25 cellular contexts compared by ENCODE assay signal in the genomic region with DNA sequence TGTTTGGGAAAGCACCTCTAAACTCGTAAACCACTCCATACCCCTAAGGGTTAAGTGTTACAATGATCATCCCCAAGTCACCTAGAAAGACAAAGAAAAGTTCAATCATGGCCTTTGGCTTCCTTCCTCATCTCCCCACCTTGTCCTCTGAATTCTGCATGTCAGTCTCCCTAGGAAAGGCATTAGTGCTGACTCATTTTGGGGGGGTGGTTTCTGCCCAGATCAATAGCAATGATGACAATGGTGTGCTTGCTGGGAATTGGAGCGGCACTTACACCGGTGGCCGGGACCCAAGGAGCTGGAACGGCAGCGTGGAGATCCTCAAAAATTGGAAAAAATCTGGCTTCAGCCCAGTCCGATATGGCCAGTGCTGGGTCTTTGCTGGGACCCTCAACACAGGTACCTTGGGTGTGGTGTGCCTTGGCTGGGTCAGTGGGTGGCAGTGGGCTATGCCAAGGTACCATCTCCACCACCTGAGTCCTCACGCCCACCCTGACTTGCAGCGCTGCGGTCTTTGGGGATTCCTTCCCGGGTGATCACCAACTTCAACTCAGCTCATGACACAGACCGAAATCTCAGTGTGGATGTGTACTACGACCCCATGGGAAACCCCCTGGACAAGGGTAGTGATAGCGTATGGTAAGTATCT. TPM values are rescaled to one million over a fixed set of nuclear protein-coding genes. Genes with fewer than 3 reads are reported as not detected.
DNase-seq lines count a peak whose midpoint lies in the region; ATAC-seq, FAIRE-seq and TF ChIP-seq lines count a peak whose summit lies in the region.
"Had no signal": no experiment of that assay in that cellular context is flagged by ENCODE, and none has a peak within 500 bp of the region (broad histone marks: within the 10 kb centered on the region; RNA-seq: fewer than 3 reads in every experiment).

No MANE protein-coding gene starts in this region.

- H3K9me3 ChIP-seq in K562 (replicated peaks; ENCODE audit: control insufficient read depth, insufficient read depth, low read depth, low read length) (no peaks in the 10 kb centered on the region), H1 (ENCODE audit: insufficient read depth in 2 of 2, low read depth in 1 of 2, low read length in 1 of 2) (no peaks in the 10 kb centered on the region), sigmoid colon (no peaks in the 10 kb centered on the region)
- H3K9me3 ChIP-seq: A549, BE2C had no signal

- DNase-seq in GM23338 (ENCODE audit: low spot score) (no peak), K562 (ENCODE audit: extremely low read depth in 1 of 4, low spot score in 3 of 4) (peak in 3 of 4 experiments; percentile 13 to 16 (median 14)), H1 (ENCODE audit: low read depth in 1 of 2, low spot score in 2 of 2) (no peak), sigmoid colon (peak; percentile 41), NCI-H1092 (lab: John Stamatoyannopoulos, UW) (no peak)
- DNase-seq: 8988T; ACHN; AML-193; BE2C; Calu3; CD4-positive, alpha-beta memory T cell; COR-L47; DMS53; DMS79 treated with DMSO at 0.1 percent for 48 hours; GM23248; HCEC 1CT had no signal

- no peak for TF ChIP-seq POLR2A in K562 (conservative IDR thresholded peaks at IDR 0.05)
- no peak for TF ChIP-seq POLR2A in H1 (IDR thresholded peaks at IDR 0.05; ENCODE audit: control extremely low read depth in 1 of 2, low read depth in 2 of 2, low read length in 2 of 2)
- TF ChIP-seq POLR2A in sigmoid colon (IDR thresholded peaks at IDR 0.05): no peak

- no peak overlapping the region for H2BK20ac ChIP-seq in H1 (ENCODE audit: low read length)

- peak overlapping the region; percentile 35; the same call in 1 of the 2 replicates for H3K27ac Mint-ChIP-seq in GM23338
- H3K27ac Mint-ChIP-seq: CD4-positive, alpha-beta memory T cell had no signal

- H3K4me2 ChIP-seq in GM23338 (no peak overlapping the region), K562 (ENCODE audit: insufficient read depth, low read length) (no peak overlapping the region), H1 (ENCODE audit: insufficient read depth in 1 of 2, low read depth in 2 of 2, low read length in 2 of 2) (no peak overlapping the region)
- H3K4me2 ChIP-seq: A549 had no signal

- TF ChIP-seq RAD21 in K562 (CRISPR knock-in tag; conservative IDR thresholded peaks at IDR 0.05 in 1 of 2, IDR thresholded peaks at IDR 0.05 in 1 of 2) (no peak), H1 (IDR thresholded peaks at IDR 0.05 in 1 of 2, conservative IDR thresholded peaks at IDR 0.05 in 1 of 2; ENCODE audit: low read depth in 2 of 2, low read length in 2 of 2) (no peak)

- ATAC-seq in GM23338 (no peak), K562 (no peak), HG03469 (IDR thresholded peaks at IDR 0.05; ENCODE audit: unreplicated experiment) (no peak), GM21381 (IDR thresholded peaks at IDR 0.05; ENCODE audit: unreplicated experiment) (no peak)
- ATAC-seq: A549 had no signal

- H3K4me3 ChIP-seq in GM23338 (no peak overlapping the region), K562 (no peak overlapping the region), H1 (ENCODE audit: extremely low read depth in 1 of 4, insufficient read depth in 2 of 4, low read depth in 3 of 4, low read length in 4 of 4) (no peak overlapping the region), sigmoid colon (no peak overlapping the region)
- H3K4me3 ChIP-seq: A549; BLaER1 treated with 17β-estradiol and CSF1 and Interleukin-3, amounts not matched to agents 10 nM and 100 nM; GM23248 had no signal

- POLR2A ChIA-PET in K562 (lab: Yijun Ruan, JAX) (no interaction called here), H1 (lab: Charles Lee; ENCODE audit: partially characterized antibody) (no interaction called here)

- no peaks in the 10 kb centered on the region for H3K79me2 ChIP-seq in GM23338 (replicated peaks; ENCODE audit: insufficient read depth)
- no peaks in the 10 kb centered on the region for H3K79me2 ChIP-seq in K562 (ENCODE audit: control insufficient read depth, insufficient read depth, low read length)
- no peaks in the 10 kb centered on the region for H3K79me2 ChIP-seq in H1 (ENCODE audit: control insufficient read depth in 1 of 2, insufficient read depth in 2 of 2, low read length in 2 of 2)

- TF ChIP-seq CTCF in GM23338 (conservative IDR thresholded peaks at IDR 0.05; ENCODE audit: low read depth in 2 of 2): no peak
- no peak for TF ChIP-seq CTCF in K562 (IDR thresholded peaks at IDR 0.05 in 2 of 3, conservative IDR thresholded peaks at IDR 0.05 in 1 of 3; ENCODE audit: insufficient read depth in 2 of 3, low read depth in 1 of 3, low read length in 3 of 3)
- no peak for TF ChIP-seq CTCF in H1 (IDR thresholded peaks at IDR 0.05; ENCODE audit: control extremely low read depth in 1 of 3, insufficient read depth in 1 of 3, low read depth in 1 of 3, low read length in 3 of 3)
- TF ChIP-seq CTCF in sigmoid colon (IDR thresholded peaks at IDR 0.05): no peak

- H3K36me3 Mint-ChIP-seq in GM23338 (ENCODE audit: low read depth): no peaks in the 10 kb centered on the region
- H3K36me3 Mint-ChIP-seq: CD4-positive, alpha-beta memory T cell had no signal

- in situ Hi-C loops in K562 (cut with MboI): no loop called here

- no peaks in the 10 kb centered on the region for H3K79me1 ChIP-seq in H1 (ENCODE audit: low read depth, low read length)

- 66% methylated on average over 9 of the region's 14 CpGs for WGBS in K562 (ENCODE audit: insufficient coverage, low coverage, missing lambda C conversion rate)
- 95% methylated on average over 14 of the region's 14 CpGs; no CpG with 5 or more reads in 1 of the 2 experiments for WGBS in H1 (ENCODE audit: extremely low coverage in 1 of 2, insufficient coverage in 1 of 2, insufficient read length in 1 of 2, insufficient replicate concordance in 2 of 2, low coverage in 1 of 2, low lambda C conversion rate in 2 of 2, missing lambda C conversion rate in 1 of 2), 2 experiments
- WGBS in sigmoid colon, 2 donors: 92 to 95% methylated on average over 14 of the region's 14 CpGs

- H3K56ac ChIP-seq in H1 (replicated peaks; ENCODE audit: insufficient read length, low read depth, low read length): no peak overlapping the region

- CTCF ChIA-PET in K562 (lab: Yijun Ruan, JAX; ENCODE audit: low intra/inter-chr PET ratio): no interaction called here
- CTCF ChIA-PET in H1 (lab: Charles Lee; ENCODE audit: partially characterized antibody): no interaction called here

- H3K9me3 Mint-ChIP-seq in GM23338: no peaks in the 10 kb centered on the region; the same call in 2 of the 3 replicates

- H2BK12ac ChIP-seq in H1 (ENCODE audit: low read depth, low read length): no peak overlapping the region

- H3K27me3 Mint-ChIP-seq in GM23338 (ENCODE audit: insufficient read depth, low read depth, poor library complexity): peaks cover 5% of the 10 kb centered on the region

- no peaks in the 10 kb centered on the region for H3F3A ChIP-seq in GM23338 (replicated peaks; ENCODE audit: low read depth)

- H3K4ac ChIP-seq in H1 (replicated peaks; ENCODE audit: insufficient read length, low read depth, low read length): no peak overlapping the region

- no peaks in the 10 kb centered on the region for H3K9me2 ChIP-seq in GM23338 (ENCODE audit: insufficient read depth)

- H3K9ac ChIP-seq in K562 (ENCODE audit: insufficient read depth in 1 of 2, low read depth in 2 of 2, low read length in 2 of 2): peak overlapping the region in 1 of 2 experiments; percentile 26; a peak in 1 of 4 replicates
- no peak overlapping the region for H3K9ac ChIP-seq in H1 (replicated peaks in 1 of 4; ENCODE audit: extremely low read depth in 1 of 4, low read depth in 3 of 4, low read length in 3 of 4)
- H3K9ac ChIP-seq: BLaER1 treated with 17β-estradiol and CSF1 and Interleukin-3, amounts not matched to agents 10 nM and 100 nM; GM23248 had no signal

- peaks cover 2% of the 10 kb centered on the region for H3K9me1 ChIP-seq in K562 (ENCODE audit: control insufficient read depth, insufficient read depth, low read length)

- no peak overlapping the region for H2BK15ac ChIP-seq in H1 (ENCODE audit: low read length)

- H3K4me1 Mint-ChIP-seq in GM23338: peaks cover 5% of the 10 kb centered on the region; the same call in 2 of the 3 replicates
- H3K4me1 Mint-ChIP-seq: CD4-positive, alpha-beta memory T cell had no signal

- BruUV-seq in K562 (replicated peaks; lab: Mats Ljungman, UMichigan): no TSS peak

- H2AK5ac ChIP-seq in H1 (ENCODE audit: low read depth, low read length): no peak overlapping the region

- no peak overlapping the region for H4K8ac ChIP-seq in H1 (ENCODE audit: extremely low read depth, insufficient read depth, low read length)

- H3K4me1 ChIP-seq in GM23338 (ENCODE audit: insufficient read depth) (no peaks in the 10 kb centered on the region), K562 (replicated peaks in 1 of 2; ENCODE audit: control insufficient read depth in 2 of 2, insufficient read depth in 2 of 2, low read length in 2 of 2) (peaks cover 25 to 32% of the 10 kb centered on the region in 2 experiments), H1 (replicated peaks in 1 of 4; ENCODE audit: control insufficient read depth in 3 of 4, insufficient read depth in 4 of 4, low read length in 3 of 4) (no peaks in the 10 kb centered on the region), sigmoid colon (no peaks in the 10 kb centered on the region)
- H3K4me1 ChIP-seq: BE2C had no signal

- no peak overlapping the region for H2BK120ac ChIP-seq in H1 (replicated peaks; ENCODE audit: low read depth, low read length)

- intact Hi-C loops in K562 (cut with micrococcal nuclease) (no loop called here), sigmoid colon (cut with DNase I) (no loop called here)

- H3K18ac ChIP-seq in H1 (ENCODE audit: extremely low read depth, low read length): peak overlapping the region; percentile 44; the same call in 1 of the 2 replicates

- no peak for FAIRE-seq in K562 (lab: Jason Lieb, UNC)
- no peak for FAIRE-seq in H1 (lab: Jason Lieb, UNC)
- FAIRE-seq: A549, G401.6, GM12892, H54 had no signal

- H3K4me3 Mint-ChIP-seq in GM23338: no peak overlapping the region
- H3K4me3 Mint-ChIP-seq: CD14-positive monocyte; CD4-positive, alpha-beta memory T cell had no signal

- no peak overlapping the region for H4K91ac ChIP-seq in H1 (replicated peaks; ENCODE audit: insufficient read length, low read length)

- H3K27me3 ChIP-seq in GM23338 (ENCODE audit: insufficient read depth) (no peaks in the 10 kb centered on the region), K562 (ENCODE audit: control insufficient read depth in 2 of 2, insufficient read depth in 2 of 2, low read length in 2 of 2) (no peaks in the 10 kb centered on the region), H1 (replicated peaks in 1 of 4; ENCODE audit: control insufficient read depth in 3 of 4, extremely low read depth in 1 of 4, insufficient read depth in 3 of 4, low read length in 3 of 4) (no peaks in the 10 kb centered on the region), sigmoid colon (no peaks in the 10 kb centered on the region)
- H3K27me3 ChIP-seq: BE2C; BLaER1 treated with 17β-estradiol and CSF1 and Interleukin-3, amounts not matched to agents 10 nM and 100 nM had no signal

- H3K23me2 ChIP-seq in H1 (ENCODE audit: low read depth, low read length): no peaks in the 10 kb centered on the region

- no peak overlapping the region for H3K14ac ChIP-seq in H1 (ENCODE audit: insufficient read length)

- H3K36me3 ChIP-seq in GM23338 (ENCODE audit: insufficient read depth): no peaks in the 10 kb centered on the region
- H3K36me3 ChIP-seq in K562 (ENCODE audit: control insufficient read depth, insufficient read depth, low read length): no peaks in the 10 kb centered on the region
- no peaks in the 10 kb centered on the region for H3K36me3 ChIP-seq in H1 (ENCODE audit: control insufficient read depth in 2 of 4, insufficient read depth in 4 of 4, low read length in 3 of 4)
- H3K36me3 ChIP-seq in sigmoid colon: no peaks in the 10 kb centered on the region
- H3K36me3 ChIP-seq: BE2C; BLaER1 treated with 17β-estradiol and CSF1 and Interleukin-3, amounts not matched to agents 10 nM and 100 nM had no signal

- H2AFZ ChIP-seq in GM23338 (peak overlapping the region; percentile 66; the same call in 1 of the 2 replicates), K562 (ENCODE audit: low read depth, low read length) (no peak overlapping the region), H1 (ENCODE audit: low read length) (peak overlapping the region; percentile 67)
- H2AFZ ChIP-seq: GM23248 had no signal

- TF ChIP-seq EP300 in K562 (IDR thresholded peaks at IDR 0.05; ENCODE audit: low read length) (no peak), H1 (IDR thresholded peaks at IDR 0.05; ENCODE audit: borderline replicate concordance in 1 of 2, low read depth in 2 of 2, low read length in 2 of 2) (no peak), sigmoid colon (IDR thresholded peaks at IDR 0.05) (no peak)

- H3K27ac ChIP-seq in GM23338 (ENCODE audit: low read depth): no peak overlapping the region
- H3K27ac ChIP-seq in K562 (ENCODE audit: extremely low read depth, low read depth, low read length): no peak overlapping the region; the same call in 2 of the 3 replicates
- H3K27ac ChIP-seq in H1 (ENCODE audit: low read depth, low read length): no peak overlapping the region
- H3K27ac ChIP-seq in sigmoid colon: no peak overlapping the region
- H3K27ac ChIP-seq: A549; BLaER1 treated with 17β-estradiol and CSF1 and Interleukin-3, amounts not matched to agents 10 nM and 100 nM; GM23248 had no signal

- no peak overlapping the region for H2BK5ac ChIP-seq in H1 (ENCODE audit: low read depth, low read length)

- no peak overlapping the region for H4K5ac ChIP-seq in H1 (ENCODE audit: insufficient read length, low read depth, low read length)

- H3K23ac ChIP-seq in H1 (ENCODE audit: insufficient read length): no peak overlapping the region

- H4K20me1 ChIP-seq in GM23338 (replicated peaks; ENCODE audit: insufficient read depth) (no peaks in the 10 kb centered on the region), K562 (replicated peaks; ENCODE audit: control insufficient read depth, insufficient read depth, low read length) (no peaks in the 10 kb centered on the region), H1 (replicated peaks in 1 of 2; ENCODE audit: control insufficient read depth in 1 of 2, insufficient read depth in 2 of 2, low read length in 2 of 2) (no peaks in the 10 kb centered on the region)
- H4K20me1 ChIP-seq: BLaER1 treated with 17β-estradiol and CSF1 and Interleukin-3, amounts not matched to agents 10 nM and 100 nM had no signal

RNA-seq across cellular contexts. Expression of a gene that starts 21.2 kb away (rescaled TPM):
- total RNA-seq in GM23338 (2014; rRNA removed; shearing (Covaris generic)): 0.08 TPM in 1 of 2 replicates, not detected in the other
- polyA plus RNA-seq in GM23338 (2016; fragmentation: Nextera tagmentation; extraction: Ambion mirVana) (0.08 TPM in 1 of 2 replicates, not detected in the other), K562 (2011; rRNA removed) (not detected in 2 replicates), K562 (2014; fragmentation: Illumina TruSeq; extraction: Trizol) (not detected in 2 replicates), K562 (2014; fragmentation: Nextera tagmentation; extraction: Ambion mirVana) (not detected), K562 (2014; rRNA removed) (not detected in 2 replicates), H1 (2011; rRNA removed) (0.08 and 0.12 TPM in 2 replicates), sigmoid colon (1 to 10 TPM in 1 of 3 donors, under 1 TPM in 2; 0.23 to 3.0 (median 0.42) TPM)
- total RNA-seq in K562 (2011; cell fraction: chromatin; rRNA removed; ENCODE audit: low replicate concordance): not detected in 2 replicates
- total RNA-seq in K562 (2011; cell fraction: nucleolus; rRNA removed): not detected in 2 replicates
- total RNA-seq in K562 (2011; cell fraction: nucleoplasm; rRNA removed): not detected in 2 replicates
- total RNA-seq in K562 (2014; rRNA removed) (not detected in 2 replicates), K562 (2014; rRNA removed; fragmentation: Illumina TruSeq; extraction: Trizol) (not detected in 2 replicates), K562 (2015; rRNA removed; fragmentation: Illumina TruSeq; extraction: Trizol) (not detected in 2 replicates), K562 (2021) (not detected in 2 replicates), sigmoid colon (not detected)
- polyA plus RNA-seq in K562 (2011; cell fraction: cytosol; rRNA removed): 0.03 TPM in 1 of 2 replicates, not detected in the other
- polyA plus RNA-seq in K562 (2011; cell fraction: nucleus; rRNA removed): not detected in 2 replicates
- polyA plus RNA-seq in K562 (2012): 0.07 TPM in 1 of 2 replicates, not detected in the other
- polyA minus RNA-seq in K562 (2011; rRNA and poly(A)+ RNA removed): not detected in 2 replicates
- polyA minus RNA-seq in K562 (2011; cell fraction: cytosol; rRNA and poly(A)+ RNA removed): not detected in 2 replicates
- polyA minus RNA-seq in K562 (2011; cell fraction: nucleus; rRNA and poly(A)+ RNA removed): not detected in 2 replicates
- total RNA-seq in H1 (2021; fragmentation: NEBNext Ultra II Directional; extraction: Animal tissue kit (Norgen Biotek cat#: 25700)): not detected in 2 replicates
- 0.14 TPM for polyA plus RNA-seq in H1 (2011; cell fraction: cytosol; rRNA removed)
- 0.13 TPM for polyA plus RNA-seq in H1 (2011; cell fraction: nucleus; rRNA removed)
- polyA plus RNA-seq in H1 (2012, experiment 1 of 2): 0.07 to 0.15 TPM in 2 of 4 replicates, not detected in the others
- polyA plus RNA-seq in H1 (2012, experiment 2 of 2): 0.08 TPM
- polyA plus RNA-seq in H1 (2013, experiment 1 of 2): 0.08 TPM
- 0.06 TPM for polyA plus RNA-seq in H1 (2013, experiment 2 of 2)
- polyA minus RNA-seq in H1 (2011; rRNA and poly(A)+ RNA removed): 0.05 and 0.79 TPM in 2 replicates
- polyA minus RNA-seq in H1 (2011; cell fraction: cytosol; rRNA and poly(A)+ RNA removed): not detected
- not detected for polyA minus RNA-seq in H1 (2011; cell fraction: nucleus; rRNA and poly(A)+ RNA removed)
- total RNA-seq: Calu3; CD4-positive, alpha-beta memory T cell; Daoy had no signal
- polyA plus RNA-seq: CD14-positive monocyte; CD4-positive, alpha-beta memory T cell had no signal

Comparison
In these comparisons a context has a peak if more than half of its experiments do, and no peak if none do; other contexts are left out.
1. DNase-seq: peak in K562 (3 of 4) and sigmoid colon (single experiment); none in GM23338 (single experiment), H1 (0 of 2) and NCI-H1092 (single experiment).